ENCODE assay signal across 10 cellular contexts in genomic region chr14:99286761-99287160, GRCh38. TPM values are rescaled to one million over a fixed set of nuclear protein-coding genes. Genes with fewer than 3 reads are reported as not detected.
DNase-seq lines count a peak whose midpoint lies in the region; ATAC-seq, FAIRE-seq and TF ChIP-seq lines count a peak whose summit lies in the region.
"Had no signal": no experiment of that assay in that cellular context is flagged by ENCODE, and none has a peak within 500 bp of the region (broad histone marks: within the 10 kb centered on the region; RNA-seq: fewer than 3 reads in every experiment).

No MANE protein-coding gene starts in this region.

- peak overlapping the region; percentile 47 for H3K4me3 Mint-ChIP-seq in T-helper 2 cell treated with Interferon-gamma antibody and Interleukin-4, amounts not matched to agents 5 μg/mL and 100 μg/mL, for 36 hours
- H3K4me3 Mint-ChIP-seq in WTC11: no peak overlapping the region

- no peak for DNase-seq in GM12892 (ENCODE audit: insufficient read length)
- DNase-seq in T-helper 2 cell treated with Interferon-gamma antibody and Interleukin-4, amounts not matched to agents 5 μg/mL and 100 μg/mL, for 36 hours (ENCODE audit: low spot score): no peak
- no peak for DNase-seq in mammary epithelial cell
- no peak for DNase-seq in colonic mucosa
- DNase-seq in WTC11 (ENCODE audit: low spot score): no peak
- no peak for DNase-seq in islet precursor cell
- DNase-seq: IMR-90 had no signal

- H3K9me3 Mint-ChIP-seq in T-helper 2 cell treated with Interferon-gamma antibody and Interleukin-4, amounts not matched to agents 5 μg/mL and 100 μg/mL, for 36 hours: no peaks in the 10 kb centered on the region
- H3K9me3 Mint-ChIP-seq in WTC11: no peaks in the 10 kb centered on the region

- H3K36me3 ChIP-seq in mammary epithelial cell (ENCODE audit: insufficient read depth, low read length) (no peaks in the 10 kb centered on the region), colonic mucosa (no peaks in the 10 kb centered on the region)

- no peaks in the 10 kb centered on the region for H3K9me3 ChIP-seq in mammary epithelial cell (replicated peaks; ENCODE audit: insufficient read depth, low read length)
- no peaks in the 10 kb centered on the region for H3K9me3 ChIP-seq in colonic mucosa

- no peak for TF ChIP-seq POLR2A in GM12892 (IDR thresholded peaks at IDR 0.05; ENCODE audit: low read depth, low read length)

- peak overlapping the region; percentile 67 for H3K27ac Mint-ChIP-seq in T-helper 2 cell treated with Interferon-gamma antibody and Interleukin-4, amounts not matched to agents 5 μg/mL and 100 μg/mL, for 36 hours
- no peak overlapping the region for H3K27ac Mint-ChIP-seq in WTC11

- H3K27ac ChIP-seq in mammary epithelial cell (ENCODE audit: insufficient read depth, low read depth, low read length): no peak overlapping the region
- no peak overlapping the region for H3K27ac ChIP-seq in colonic mucosa

- POLR2A ChIA-PET in WTC11 (lab: Charles Lee): no interaction called here

- no peaks in the 10 kb centered on the region for H3K4me1 ChIP-seq in mammary epithelial cell (ENCODE audit: insufficient read depth, low read length)
- H3K4me1 ChIP-seq in colonic mucosa: no peaks in the 10 kb centered on the region

- ATAC-seq in GM19351 (IDR thresholded peaks at IDR 0.05; ENCODE audit: unreplicated experiment) (peak; percentile 59), HG02981 (IDR thresholded peaks at IDR 0.05; ENCODE audit: unreplicated experiment) (peak; percentile 36), WTC11 (no peak)
- ATAC-seq: esophagus mucosa had no signal

- peak; percentile 46 for FAIRE-seq in GM12892 (lab: Jason Lieb, UNC)

- H3K4me3 ChIP-seq in mammary epithelial cell (replicated peaks in 1 of 3; ENCODE audit: insufficient read depth in 1 of 3, low read depth in 2 of 3, low read length in 3 of 3): no peak overlapping the region
- no peak overlapping the region for H3K4me3 ChIP-seq in colonic mucosa

- dilution Hi-C loops in mammary epithelial cell (cut with HindIII; ENCODE audit: low sequenced_read_pairs): no loop called here

- in situ Hi-C loops in mammary epithelial cell (cut with MboI; ENCODE audit: low sequenced_read_pairs in 2 of 2): no loop called here

- no peak overlapping the region for H3K9ac ChIP-seq in mammary epithelial cell (ENCODE audit: insufficient read depth, low read length)
- no peak overlapping the region for H3K9ac ChIP-seq in colonic mucosa (ENCODE audit: low read depth in 2 of 2, low read length in 2 of 2)

- peaks cover 8% of the 10 kb centered on the region for H3K27me3 Mint-ChIP-seq in T-helper 2 cell treated with Interferon-gamma antibody and Interleukin-4, amounts not matched to agents 5 μg/mL and 100 μg/mL, for 36 hours (ENCODE audit: low read depth)
- H3K27me3 Mint-ChIP-seq in WTC11 (ENCODE audit: low read depth): no peaks in the 10 kb centered on the region; the same call in 1 of the 2 replicates

- no peak overlapping the region for H3K4me2 ChIP-seq in mammary epithelial cell (ENCODE audit: insufficient read depth, low read depth, low read length)

- H3K27me3 ChIP-seq in mammary epithelial cell (ENCODE audit: insufficient read depth, low read length) (no peaks in the 10 kb centered on the region), colonic mucosa (no peaks in the 10 kb centered on the region)

- no peak overlapping the region for H2AFZ ChIP-seq in mammary epithelial cell (ENCODE audit: low read depth, low read length)

- H3K79me2 ChIP-seq in mammary epithelial cell (ENCODE audit: insufficient read depth, low read length): no peaks in the 10 kb centered on the region

- peaks cover 8% of the 10 kb centered on the region for H3K4me1 Mint-ChIP-seq in T-helper 2 cell treated with Interferon-gamma antibody and Interleukin-4, amounts not matched to agents 5 μg/mL and 100 μg/mL, for 36 hours (ENCODE audit: low read depth)
- H3K4me1 Mint-ChIP-seq in WTC11: peaks cover 12% of the 10 kb centered on the region

- H3K36me3 Mint-ChIP-seq in T-helper 2 cell treated with Interferon-gamma antibody and Interleukin-4, amounts not matched to agents 5 μg/mL and 100 μg/mL, for 36 hours (ENCODE audit: low read depth): no peaks in the 10 kb centered on the region
- H3K36me3 Mint-ChIP-seq in WTC11: no peaks in the 10 kb centered on the region

- intact Hi-C loops in mammary epithelial cell (cut with micrococcal nuclease) (no loop called here), colonic mucosa (cut with DNase I) (no loop called here)

- no peaks in the 10 kb centered on the region for H4K20me1 ChIP-seq in mammary epithelial cell (ENCODE audit: insufficient read depth, low read length)

- 79% methylated on average over 2 of the region's 2 CpGs for WGBS in mammary epithelial cell (ENCODE audit: low coverage, missing lambda C conversion rate)

- no peak for TF ChIP-seq CTCF in mammary epithelial cell (conservative IDR thresholded peaks at IDR 0.05 in 1 of 2, IDR thresholded peaks at IDR 0.05 in 1 of 2; ENCODE audit: extremely low read depth in 1 of 2, insufficient read depth in 1 of 2, low read depth in 1 of 2, low read length in 2 of 2)
- TF ChIP-seq CTCF in colonic mucosa (IDR thresholded peaks at IDR 0.05): no peak
- TF ChIP-seq CTCF in WTC11 (IDR thresholded peaks at IDR 0.05): no peak

- BruUV-seq in mammary epithelial cell (replicated peaks; lab: Mats Ljungman, UMichigan): no TSS peak

- CTCF ChIA-PET in mammary epithelial cell (lab: Charles Lee; ENCODE audit: low non-redundant PET) (no interaction called here), WTC11 (lab: Charles Lee) (interaction anchor here (1.0 to 1.7 kb wide), 2 partner anchors 33 to 106 kb away, joined by 5 read pairs; no protein-coding TSS in a partner anchor)

TF ChIP-seq in WTC11, 78 proteins besides CTCF, POLR2A, EP300 and RAD21:
- TF ChIP-seq GTF2I (CRISPR knock-in tag; conservative IDR thresholded peaks at IDR 0.05) (no peak), USF2 (CRISPR knock-in tag; IDR thresholded peaks at IDR 0.05) (no peak), FOXK1 (CRISPR knock-in tag; IDR thresholded peaks at IDR 0.05) (no peak)
TF ChIP-seq in WTC11: peak in this region for 0.

RNA-seq across cellular contexts. Expression of gene BCL11B, which starts 14.8 kb away (rescaled TPM):
- polyA plus RNA-seq in GM12892 (2012; ENCODE audit: missing spikeins): 0.11 TPM
- total RNA-seq in mammary epithelial cell: 1 to 10 TPM; 7.1 to 8.3 TPM
- polyA plus RNA-seq in mammary epithelial cell: 2.0 TPM
- polyA minus RNA-seq in mammary epithelial cell: 6.7 TPM
- 10 to 100 TPM in 1 of 2 donors, 1 to 10 TPM in 1; 5.6 to 10.4 TPM for total RNA-seq in colonic mucosa
- total RNA-seq in WTC11 (2021): 6.7 to 9.1 TPM (median 7.2 TPM) in 3 replicates
- polyA plus RNA-seq: IMR-90 had no signal
